ENCODE assay signal across 9 cellular contexts in genomic region chr3:71710906-71711494, GRCh38. TPM values are rescaled to one million over a fixed set of nuclear protein-coding genes. Genes with fewer than 3 reads are reported as not detected.
DNase-seq lines count a peak whose midpoint lies in the region; ATAC-seq and TF ChIP-seq lines count a peak whose summit lies in the region.
"Had no signal": no experiment of that assay in that cellular context is flagged by ENCODE, and none has a peak within 500 bp of the region (broad histone marks: within the 10 kb centered on the region; RNA-seq: fewer than 3 reads in every experiment).

No MANE protein-coding gene starts in this region.

- TF ChIP-seq EP300 in Ishikawa (IDR thresholded peaks at IDR 0.05; ENCODE audit: borderline replicate concordance): no peak

- H3K4me3 Mint-ChIP-seq in activated T-helper 2 cell treated with anti-CD3 and anti-CD28 coated beads, Interferon-gamma antibody, Interleukin-2, Interleukin-4, amounts not matched to agents 10 μg/mL and 5 μg/mL and 100 μg/mL, durations not matched to agents 14 hours and 24 hours and 36 hours (ENCODE audit: low read depth): no peak overlapping the region
- H3K4me3 Mint-ChIP-seq: stimulated activated naive CD8-positive, alpha-beta T cell treated with anti-CD3 and anti-CD28 coated beads, Interleukin-15, Interleukin-2, amounts not matched to agents 100 ng/mL and 50 ng/mL, for 24 hours had no signal

- H3K27me3 Mint-ChIP-seq in activated T-helper 2 cell treated with anti-CD3 and anti-CD28 coated beads, Interferon-gamma antibody, Interleukin-2, Interleukin-4, amounts not matched to agents 10 μg/mL and 5 μg/mL and 100 μg/mL, durations not matched to agents 14 hours and 24 hours and 36 hours (ENCODE audit: low read depth): no peaks in the 10 kb centered on the region
- H3K27me3 Mint-ChIP-seq: stimulated activated naive CD8-positive, alpha-beta T cell treated with anti-CD3 and anti-CD28 coated beads, Interleukin-15, Interleukin-2, amounts not matched to agents 100 ng/mL and 50 ng/mL, for 24 hours had no signal

- H3K4me3 ChIP-seq in fibroblast of mammary gland (ENCODE audit: control insufficient read depth, low read depth, low read length) (no peak overlapping the region), neutrophil (ENCODE audit: low read depth in 1 of 2, low read length in 1 of 2) (no peak overlapping the region)

- H3K27ac Mint-ChIP-seq in activated T-helper 2 cell treated with anti-CD3 and anti-CD28 coated beads, Interferon-gamma antibody, Interleukin-2, Interleukin-4, amounts not matched to agents 10 μg/mL and 5 μg/mL and 100 μg/mL, durations not matched to agents 14 hours and 24 hours and 36 hours: no peak overlapping the region
- H3K27ac Mint-ChIP-seq: stimulated activated naive CD8-positive, alpha-beta T cell treated with anti-CD3 and anti-CD28 coated beads, Interleukin-15, Interleukin-2, amounts not matched to agents 100 ng/mL and 50 ng/mL, for 24 hours had no signal

- peaks cover 50% of the 10 kb centered on the region for H3K36me3 ChIP-seq in neutrophil

- peak; percentile 77 for ATAC-seq in GM21381 (IDR thresholded peaks at IDR 0.05; ENCODE audit: unreplicated experiment)

- peaks cover 40% of the 10 kb centered on the region for H3K4me1 Mint-ChIP-seq in activated T-helper 2 cell treated with anti-CD3 and anti-CD28 coated beads, Interferon-gamma antibody, Interleukin-2, Interleukin-4, amounts not matched to agents 10 μg/mL and 5 μg/mL and 100 μg/mL, durations not matched to agents 14 hours and 24 hours and 36 hours (ENCODE audit: low read depth)

- peaks cover 28% of the 10 kb centered on the region for H3K36me3 Mint-ChIP-seq in activated T-helper 2 cell treated with anti-CD3 and anti-CD28 coated beads, Interferon-gamma antibody, Interleukin-2, Interleukin-4, amounts not matched to agents 10 μg/mL and 5 μg/mL and 100 μg/mL, durations not matched to agents 14 hours and 24 hours and 36 hours (ENCODE audit: low read depth)

- H3K27ac ChIP-seq in neutrophil: peak overlapping the region; percentile 43

- no peaks in the 10 kb centered on the region for H3K9me3 Mint-ChIP-seq in activated T-helper 2 cell treated with anti-CD3 and anti-CD28 coated beads, Interferon-gamma antibody, Interleukin-2, Interleukin-4, amounts not matched to agents 10 μg/mL and 5 μg/mL and 100 μg/mL, durations not matched to agents 14 hours and 24 hours and 36 hours
- H3K9me3 Mint-ChIP-seq: stimulated activated naive CD8-positive, alpha-beta T cell treated with anti-CD3 and anti-CD28 coated beads, Interleukin-15, Interleukin-2, amounts not matched to agents 100 ng/mL and 50 ng/mL, for 24 hours had no signal

- TF ChIP-seq CTCF in fibroblast of mammary gland (conservative IDR thresholded peaks at IDR 0.05; ENCODE audit: control insufficient read depth, insufficient read depth, low read depth, low read length) (peak; percentile 60), neutrophil (IDR thresholded peaks at IDR 0.05) (peak; percentile 63)

- peaks cover 64% of the 10 kb centered on the region in 2 experiments for H3K4me1 ChIP-seq in neutrophil (ENCODE audit: control insufficient read depth in 1 of 2, insufficient read depth in 1 of 2, low read depth in 1 of 2, low read length in 1 of 2)

- peak; percentile 84 for TF ChIP-seq RAD21 in Ishikawa (IDR thresholded peaks at IDR 0.05; ENCODE audit: low read depth)

- no peaks in the 10 kb centered on the region for H3K9me3 ChIP-seq in neutrophil

- intact Hi-C loops in activated T-helper 2 cell treated with anti-CD3 and anti-CD28 coated beads, Interferon-gamma antibody, Interleukin-2, Interleukin-4, amounts not matched to agents 10 μg/mL and 5 μg/mL and 100 μg/mL, durations not matched to agents 14 hours and 24 hours and 36 hours (cut with micrococcal nuclease): loop anchor here (1.0 to 10.0 kb wide), 4 partner anchors 12 to 1374 kb away; no protein-coding TSS in a partner anchor

- DNase-seq in NCI-H2081 (lab: John Stamatoyannopoulos, UW): peak; percentile 33 to 47
- no peak for DNase-seq in NCI-H2081 treated with DMSO at 0.1 percent for 48 hours (lab: John Stamatoyannopoulos, UW)
- peak; percentile 17 for DNase-seq in SKM-1 treated with dmso at 0.1 percent for 144 hours (lab: John Stamatoyannopoulos, UW; ENCODE audit: unreplicated experiment)
- DNase-seq in fibroblast of mammary gland (ENCODE audit: low read depth): peak; percentile 71
- DNase-seq in activated T-helper 2 cell treated with anti-CD3 and anti-CD28 coated beads, Interferon-gamma antibody, Interleukin-2, Interleukin-4, amounts not matched to agents 10 μg/mL and 5 μg/mL and 100 μg/mL, durations not matched to agents 14 hours and 24 hours and 36 hours (ENCODE audit: low spot score): no peak

- H3K27me3 ChIP-seq in neutrophil: no peaks in the 10 kb centered on the region

TF ChIP-seq in Ishikawa, 13 proteins besides CTCF, POLR2A, EP300 and RAD21:
- no peak for TF ChIP-seq TEAD4 (IDR thresholded peaks at IDR 0.05)
- no peak for TF ChIP-seq FOXM1 (IDR thresholded peaks at IDR 0.05; ENCODE audit: borderline replicate concordance, low read depth)
- no peak for TF ChIP-seq ZBTB7A (IDR thresholded peaks at IDR 0.05; ENCODE audit: low read depth)
- TF ChIP-seq USF1 (IDR thresholded peaks at IDR 0.05): no peak; the same call in 1 of the 2 replicates
- TF ChIP-seq, protein P1, sequence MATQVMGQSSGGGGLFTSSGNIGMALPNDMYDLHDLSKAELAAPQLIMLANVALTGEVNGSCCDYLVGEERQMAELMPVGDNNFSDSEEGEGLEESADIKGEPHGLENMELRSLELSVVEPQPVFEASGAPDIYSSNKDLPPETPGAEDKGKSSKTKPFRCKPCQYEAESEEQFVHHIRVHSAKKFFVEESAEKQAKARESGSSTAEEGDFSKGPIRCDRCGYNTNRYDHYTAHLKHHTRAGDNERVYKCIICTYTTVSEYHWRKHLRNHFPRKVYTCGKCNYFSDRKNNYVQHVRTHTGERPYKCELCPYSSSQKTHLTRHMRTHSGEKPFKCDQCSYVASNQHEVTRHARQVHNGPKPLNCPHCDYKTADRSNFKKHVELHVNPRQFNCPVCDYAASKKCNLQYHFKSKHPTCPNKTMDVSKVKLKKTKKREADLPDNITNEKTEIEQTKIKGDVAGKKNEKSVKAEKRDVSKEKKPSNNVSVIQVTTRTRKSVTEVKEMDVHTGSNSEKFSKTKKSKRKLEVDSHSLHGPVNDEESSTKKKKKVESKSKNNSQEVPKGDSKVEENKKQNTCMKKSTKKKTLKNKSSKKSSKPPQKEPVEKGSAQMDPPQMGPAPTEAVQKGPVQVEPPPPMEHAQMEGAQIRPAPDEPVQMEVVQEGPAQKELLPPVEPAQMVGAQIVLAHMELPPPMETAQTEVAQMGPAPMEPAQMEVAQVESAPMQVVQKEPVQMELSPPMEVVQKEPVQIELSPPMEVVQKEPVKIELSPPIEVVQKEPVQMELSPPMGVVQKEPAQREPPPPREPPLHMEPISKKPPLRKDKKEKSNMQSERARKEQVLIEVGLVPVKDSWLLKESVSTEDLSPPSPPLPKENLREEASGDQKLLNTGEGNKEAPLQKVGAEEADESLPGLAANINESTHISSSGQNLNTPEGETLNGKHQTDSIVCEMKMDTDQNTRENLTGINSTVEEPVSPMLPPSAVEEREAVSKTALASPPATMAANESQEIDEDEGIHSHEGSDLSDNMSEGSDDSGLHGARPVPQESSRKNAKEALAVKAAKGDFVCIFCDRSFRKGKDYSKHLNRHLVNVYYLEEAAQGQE (IDR thresholded peaks at IDR 0.05; ENCODE audit: low read depth): no peak
- no peak for TF ChIP-seq NFIC (IDR thresholded peaks at IDR 0.05)
- no peak for TF ChIP-seq YY1 (IDR thresholded peaks at IDR 0.05; ENCODE audit: low read depth)
- TF ChIP-seq EGR1 (IDR thresholded peaks at IDR 0.05): no peak
- no peak for TF ChIP-seq CREB1 (IDR thresholded peaks at IDR 0.05; ENCODE audit: low read depth)
- no peak for TF ChIP-seq CEBPB (IDR thresholded peaks at IDR 0.05)
- no peak for TF ChIP-seq TCF12 (IDR thresholded peaks at IDR 0.05; ENCODE audit: low read depth)
- no peak for TF ChIP-seq TAF1 (IDR thresholded peaks at IDR 0.05; ENCODE audit: low read depth)
- TF ChIP-seq, protein P2, sequence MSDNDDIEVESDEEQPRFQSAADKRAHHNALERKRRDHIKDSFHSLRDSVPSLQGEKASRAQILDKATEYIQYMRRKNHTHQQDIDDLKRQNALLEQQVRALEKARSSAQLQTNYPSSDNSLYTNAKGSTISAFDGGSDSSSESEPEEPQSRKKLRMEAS (IDR thresholded peaks at IDR 0.05): no peak

RNA-seq across cellular contexts. Expression of gene EIF4E3, which starts 14.2 kb away (rescaled TPM):
- 17.3 and 17.9 TPM in 2 replicates for total RNA-seq in activated T-helper 2 cell treated with anti-CD3 and anti-CD28 coated beads, Interferon-gamma antibody, Interleukin-2, Interleukin-4, amounts not matched to agents 10 μg/mL and 5 μg/mL and 100 μg/mL, durations not matched to agents 14 hours and 24 hours and 36 hours

RNA-seq across cellular contexts. Expression of gene GPR27, which starts 42.7 kb away (rescaled TPM):
- 0.62 and 0.94 TPM in 2 replicates for total RNA-seq in activated T-helper 2 cell treated with anti-CD3 and anti-CD28 coated beads, Interferon-gamma antibody, Interleukin-2, Interleukin-4, amounts not matched to agents 10 μg/mL and 5 μg/mL and 100 μg/mL, durations not matched to agents 14 hours and 24 hours and 36 hours

Comparison
In these comparisons a context has a peak if more than half of its experiments do, and no peak if none do; other contexts are left out.
1. DNase-seq: peak in NCI-H2081 (2 of 2), SKM-1 treated with dmso at 0.1 percent for 144 hours (single experiment) and fibroblast of mammary gland (single experiment); none in NCI-H2081 treated with DMSO at 0.1 percent for 48 hours (single experiment) and activated T-helper 2 cell treated with anti-CD3 and anti-CD28 coated beads, Interferon-gamma antibody, Interleukin-2, Interleukin-4, amounts not matched to agents 10 μg/mL and 5 μg/mL and 100 μg/mL, durations not matched to agents 14 hours and 24 hours and 36 hours (single experiment).